32 cellular contexts compared by ENCODE assay signal in genomic region chr3:154987846-154988245, GRCh38.
"Had no signal": no experiment of that assay in that cellular context is flagged by ENCODE, and none has a peak within 500 bp of the region (broad histone marks: within the 10 kb centered on the region; RNA-seq: fewer than 3 reads in every experiment).

No MANE protein-coding gene starts in this region.

- DNase-seq: activated B cell treated with CpG ODN at 0.5 μM for 24 hours; activated CD4-positive, alpha-beta memory T cell treated with anti-CD3 and anti-CD28 coated beads for 36 hours; activated CD4-positive, alpha-beta T cell treated with anti-CD3 and anti-CD28 coated beads for 4 hours; activated CD4-positive, alpha-beta T cell treated with anti-CD3 and anti-CD28 coated beads, Interleukin-2, amount 10 ng/mL, durations not matched to agents 24 days and 14 days; activated CD4-positive, alpha-beta T cell treated with anti-CD3 and anti-CD28 coated beads, Interleukin-2, amount 50 U/mL, for 1 hour; activated CD4-positive, alpha-beta T cell treated with anti-CD3 and anti-CD28 coated beads, Interleukin-2, amount 50 U/mL, for 4 hours; activated CD4-positive, CD25-positive, alpha-beta regulatory T cell treated with anti-CD3 and anti-CD28 coated beads, Interleukin-2, amount 50 U/mL, for 72 hours; activated CD8-positive, alpha-beta memory T cell treated with anti-CD3 and anti-CD28 coated beads, Interleukin-2, amount 50 U/mL, for 4 hours; activated CD8-positive, alpha-beta T cell treated with anti-CD3 and anti-CD28 coated beads for 36 hours; activated effector memory CD4-positive, alpha-beta T cell treated with anti-CD3 and anti-CD28 coated beads, Interleukin-2, amount 50 U/mL, for 16 hours; activated gamma-delta T cell treated with Interleukin-2 at 50 U/mL for 16 hours; activated naive CD4-positive, alpha-beta T cell; activated naive CD4-positive, alpha-beta T cell treated with anti-CD3 and anti-CD28 coated beads for 36 hours; activated naive CD4-positive, alpha-beta T cell treated with anti-CD3 and anti-CD28 coated beads, Interleukin-2, amount 50 U/mL, for 16 hours; activated naive CD8-positive, alpha-beta T cell treated with anti-CD3 and anti-CD28 coated beads for 36 hours; activated T-cell treated with anti-CD3 and anti-CD28 coated beads for 4 hours; activated T-cell treated with anti-CD3 and anti-CD28 coated beads, Interleukin-2, amount 50 U/mL, for 1 hour; activated T-cell treated with anti-CD3 and anti-CD28 coated beads, Interleukin-2, amount 50 U/mL, for 4 hours; activated T-cell treated with anti-CD3 and anti-CD28 coated beads, Interleukin-2, amount 50 U/mL, for 72 hours; adrenal gland; amniotic stem cell; aorta; body of pancreas; brain microvascular endothelial cell; central memory CD4-positive, alpha-beta T cell; T-helper 1 cell; T-helper 2 cell; T-helper 9 cell had no signal

- H3K27me3 ChIP-seq: adrenal gland, body of pancreas, brain microvascular endothelial cell, breast epithelium had no signal

- ATAC-seq: activated CD8-positive, alpha-beta T cell treated with anti-CD3 and anti-CD28 coated beads for 36 hours; activated naive CD4-positive, alpha-beta T cell treated with anti-CD3 and anti-CD28 coated beads, Interleukin-2, amount 50 U/mL, for 72 hours; activated T-cell treated with anti-CD3 and anti-CD28 coated beads, Interleukin-2, amount 50 U/mL, for 4 hours; activated T-cell treated with anti-CD3 and anti-CD28 coated beads, Interleukin-2, amount 50 U/mL, for 72 hours; activated T-helper 17 cell treated with anti-CD3 and anti-CD28 coated beads, Interleukin-2, amount 50 U/mL, for 72 hours; body of pancreas had no signal

- H3K9me3 ChIP-seq: adrenal gland, body of pancreas, breast epithelium had no signal

- H3K36me3 ChIP-seq: adrenal gland, brain microvascular endothelial cell, breast epithelium had no signal

- H3K27ac ChIP-seq: adrenal gland, body of pancreas, brain microvascular endothelial cell, breast epithelium, VCaP had no signal

- H3K4me3 ChIP-seq: adrenal gland, body of pancreas, breast epithelium had no signal

- H3K4me1 ChIP-seq: adrenal gland, body of pancreas, breast epithelium had no signal
